In the genomic region with DNA sequence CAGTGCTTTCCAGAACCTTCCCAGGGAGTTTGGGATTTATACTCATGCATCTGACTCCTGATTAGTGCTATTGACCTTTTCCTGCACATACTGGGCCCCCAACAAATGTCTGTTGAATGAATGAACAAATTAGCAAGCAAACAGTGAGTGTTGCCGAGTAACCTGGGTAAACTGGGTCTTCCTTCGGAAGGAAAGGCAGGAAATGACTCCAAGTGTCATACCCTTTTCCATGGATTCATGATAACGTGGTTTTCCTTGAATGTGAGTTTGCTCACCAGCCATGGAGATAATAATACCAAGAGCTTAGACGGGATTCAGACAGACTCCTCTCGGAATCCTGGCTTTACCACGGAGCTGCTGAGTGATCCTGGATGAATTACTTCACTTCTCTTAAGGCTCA, we compare ENCODE assay signal across 25 cellular contexts. TPM values are rescaled to one million over a fixed set of nuclear protein-coding genes. Genes with fewer than 3 reads are reported as not detected.
"Had no signal": no experiment of that assay in that cellular context is flagged by ENCODE, and none has a peak within 500 bp of the region (broad histone marks: within the 10 kb centered on the region; RNA-seq: fewer than 3 reads in every experiment).

No MANE protein-coding gene starts in this region.

- H3K9me3 ChIP-seq: thoracic aorta, vagina had no signal

- H3K4me3 ChIP-seq: ascending aorta, esophagus muscularis mucosa, thoracic aorta, vagina had no signal

- H3K9me3 Mint-ChIP-seq: type B pancreatic cell had no signal

- H3K36me3 ChIP-seq: ascending aorta, brain microvascular endothelial cell, esophagus muscularis mucosa, thoracic aorta, vagina, WERI-Rb-1 had no signal

- H3K4me1 ChIP-seq: ascending aorta, parathyroid adenoma, vagina had no signal

- H3K27ac Mint-ChIP-seq: activated naive CD4-positive, alpha-beta T cell treated with anti-CD3 and anti-CD28 coated beads, Interleukin-2, amount 50 U/mL, for 24 hours; dendritic cell treated with granulocyte-macrophage colony-stimulating factor and Interleukin-4, amounts not matched to agents 40 ng/mL and 50 ng/mL, for 4 days; effector memory CD8-positive, alpha-beta T cell; memory B cell; T-helper 2 cell treated with Interferon-gamma antibody and Interleukin-4, amounts not matched to agents 5 μg/mL and 100 μg/mL, for 36 hours; type B pancreatic cell had no signal

- DNase-seq: activated CD4-positive, alpha-beta T cell treated with anti-CD3 and anti-CD28 coated beads for 1 hour; activated gamma-delta T cell treated with Interleukin-2 at 50 U/mL for 16 hours; activated T-cell treated with anti-CD3 and anti-CD28 coated beads, Interleukin-2, amount 50 U/mL, for 1 hour; brain microvascular endothelial cell; caudate nucleus; effector memory CD8-positive, alpha-beta T cell; hippocampal formation; left ventricle myocardium superior; naive B cell; nucleus accumbens; stimulated activated CD4-positive, alpha-beta T cell treated with anti-CD3 and anti-CD28 coated beads, Interleukin-2, amount 100 ng/mL, for 48 hours; stimulated activated CD8-positive, alpha-beta memory T cell treated with anti-CD3 and anti-CD28 coated beads, Interleukin-4, amount 100 ng/mL, for 48 hours; stimulated activated naive CD4-positive, alpha-beta T cell; WERI-Rb-1 had no signal

- ATAC-seq: effector memory CD8-positive, alpha-beta T cell; left ventricle myocardium superior; sciatic nerve had no signal

- H3K9ac ChIP-seq: parathyroid adenoma had no signal

- H3K79me2 ChIP-seq: parathyroid adenoma had no signal

- H3K36me3 Mint-ChIP-seq: memory B cell, naive B cell, type B pancreatic cell had no signal

- H3K27me3 ChIP-seq: ascending aorta, brain microvascular endothelial cell, vagina had no signal

- H2AFZ ChIP-seq: parathyroid adenoma had no signal

- H3K27ac ChIP-seq: ascending aorta, brain microvascular endothelial cell, esophagus muscularis mucosa, parathyroid adenoma, thoracic aorta, vagina, WERI-Rb-1 had no signal

RNA-seq across cellular contexts. Expression of gene TECTA, which starts 16.7 kb away (rescaled TPM):
- total RNA-seq: ascending aorta had no signal
